In genomic region chr9:94534901-94535300, GRCh38 we compare ENCODE assay signal across 29 cellular contexts. TPM values are rescaled to one million over a fixed set of nuclear protein-coding genes. Genes with fewer than 3 reads are reported as not detected.
"Had no signal": no experiment of that assay in that cellular context is flagged by ENCODE, and none has a peak within 500 bp of the region (broad histone marks: within the 10 kb centered on the region; RNA-seq: fewer than 3 reads in every experiment).

No MANE protein-coding gene starts in this region.

- H3K4me3 Mint-ChIP-seq: activated B cell treated with CpG ODN at 0.5 μM for 24 hours; activated naive CD8-positive, alpha-beta T cell treated with anti-CD3 and anti-CD28 coated beads for 36 hours; activated T-cell treated with anti-CD3 and anti-CD28 coated beads, Interleukin-2, amount 50 U/mL, for 4 hours; endodermal cell; naive thymus-derived CD8-positive, alpha-beta T cell; T-helper 1 cell treated with Interleukin-12 subunit alpha and Interleukin-12 subunit beta and Interleukin-4 antibody, amounts not matched to agents 30 μg/mL and 1 μg/mL, for 36 hours; type B pancreatic cell had no signal

- H3K36me3 Mint-ChIP-seq: activated naive CD8-positive, alpha-beta T cell treated with anti-CD3 and anti-CD28 coated beads for 36 hours; naive thymus-derived CD8-positive, alpha-beta T cell; type B pancreatic cell had no signal

- DNase-seq: activated B cell treated with CpG ODN at 0.5 μM for 24 hours; activated CD4-positive, alpha-beta T cell treated with anti-CD3 and anti-CD28 coated beads for 4 hours; activated CD4-positive, alpha-beta T cell treated with anti-CD3 and anti-CD28 coated beads, Interleukin-2, amount 50 U/mL, for 48 hours; activated CD8-positive, alpha-beta memory T cell treated with anti-CD3 and anti-CD28 coated beads, Interleukin-2, amount 50 U/mL, for 48 hours; activated naive CD4-positive, alpha-beta T cell treated with Interleukin-2 at 50 U/mL for 16 hours; activated naive CD8-positive, alpha-beta T cell treated with anti-CD3 and anti-CD28 coated beads for 36 hours; activated T-cell treated with anti-CD3 and anti-CD28 coated beads, Interleukin-2, amount 50 U/mL, for 4 hours; amygdala; endodermal cell; esophagus squamous epithelium; foreskin fibroblast; heart right ventricle; naive thymus-derived CD8-positive, alpha-beta T cell; retina; sigmoid colon; stimulated activated CD4-positive, alpha-beta T cell treated with anti-CD3 and anti-CD28 coated beads, Interleukin-2, amount 100 ng/mL, for 48 hours; stimulated activated naive CD4-positive, alpha-beta T cell had no signal

- H3K4me3 ChIP-seq: coronary artery, esophagus squamous epithelium, heart right ventricle, lung, sigmoid colon, thoracic aorta had no signal

- H3K27ac Mint-ChIP-seq: activated B cell treated with CpG ODN at 0.5 μM for 24 hours; activated naive CD8-positive, alpha-beta T cell treated with anti-CD3 and anti-CD28 coated beads for 36 hours; activated T-helper 2 cell treated with anti-CD3 and anti-CD28 coated beads, Interferon-gamma antibody, Interleukin-2, Interleukin-4, amounts not matched to agents 10 μg/mL and 5 μg/mL and 100 μg/mL, durations not matched to agents 14 hours and 24 hours and 36 hours; endodermal cell; naive thymus-derived CD8-positive, alpha-beta T cell; T-helper 1 cell treated with Interleukin-12 subunit alpha and Interleukin-12 subunit beta and Interleukin-4 antibody, amounts not matched to agents 30 μg/mL and 1 μg/mL, for 36 hours; type B pancreatic cell had no signal

- H3K9me3 Mint-ChIP-seq: activated B cell treated with CpG ODN at 0.5 μM for 24 hours; activated naive CD8-positive, alpha-beta T cell treated with anti-CD3 and anti-CD28 coated beads for 36 hours; activated T-cell treated with anti-CD3 and anti-CD28 coated beads, Interleukin-2, amount 50 U/mL, for 4 hours; activated T-helper 2 cell treated with anti-CD3 and anti-CD28 coated beads, Interferon-gamma antibody, Interleukin-2, Interleukin-4, amounts not matched to agents 10 μg/mL and 5 μg/mL and 100 μg/mL, durations not matched to agents 14 hours and 24 hours and 36 hours; T-helper 1 cell treated with Interleukin-12 subunit alpha and Interleukin-12 subunit beta and Interleukin-4 antibody, amounts not matched to agents 30 μg/mL and 1 μg/mL, for 36 hours; type B pancreatic cell had no signal

- H3K27me3 Mint-ChIP-seq: type B pancreatic cell had no signal

- H3K4me1 Mint-ChIP-seq: activated B cell treated with CpG ODN at 0.5 μM for 24 hours; activated naive CD8-positive, alpha-beta T cell treated with anti-CD3 and anti-CD28 coated beads for 36 hours; naive thymus-derived CD8-positive, alpha-beta T cell had no signal

RNA-seq across cellular contexts. Expression of gene PCAT7, which starts 20.0 kb away (rescaled TPM):
- total RNA-seq: activated B cell treated with CpG ODN at 0.5 μM for 24 hours; activated CD8-positive, alpha-beta memory T cell treated with anti-CD3 and anti-CD28 coated beads for 36 hours; activated naive CD8-positive, alpha-beta T cell treated with anti-CD3 and anti-CD28 coated beads for 36 hours; activated T-cell treated with anti-CD3 and anti-CD28 coated beads, Interleukin-2, amount 50 U/mL, for 4 hours; activated T-helper 2 cell treated with anti-CD3 and anti-CD28 coated beads, Interferon-gamma antibody, Interleukin-2, Interleukin-4, amounts not matched to agents 10 μg/mL and 5 μg/mL and 100 μg/mL, durations not matched to agents 14 hours and 24 hours and 36 hours; bronchial epithelial cell; esophagus squamous epithelium; mesenteric fat pad; naive thymus-derived CD8-positive, alpha-beta T cell; posterior vena cava; sigmoid colon; thoracic aorta had no signal

RNA-seq across cellular contexts. Expression of gene FBP2, which starts 58.7 kb away (rescaled TPM):
- total RNA-seq: activated B cell treated with CpG ODN at 0.5 μM for 24 hours; activated CD8-positive, alpha-beta memory T cell treated with anti-CD3 and anti-CD28 coated beads for 36 hours; activated naive CD8-positive, alpha-beta T cell treated with anti-CD3 and anti-CD28 coated beads for 36 hours; activated T-cell treated with anti-CD3 and anti-CD28 coated beads, Interleukin-2, amount 50 U/mL, for 4 hours; activated T-helper 2 cell treated with anti-CD3 and anti-CD28 coated beads, Interferon-gamma antibody, Interleukin-2, Interleukin-4, amounts not matched to agents 10 μg/mL and 5 μg/mL and 100 μg/mL, durations not matched to agents 14 hours and 24 hours and 36 hours; bronchial epithelial cell; endodermal cell; left lobe of liver; mesenteric fat pad; naive thymus-derived CD8-positive, alpha-beta T cell; osteoblast; posterior vena cava; sigmoid colon had no signal
